ENCODE assay signal across 8 cellular contexts in the genomic region with DNA sequence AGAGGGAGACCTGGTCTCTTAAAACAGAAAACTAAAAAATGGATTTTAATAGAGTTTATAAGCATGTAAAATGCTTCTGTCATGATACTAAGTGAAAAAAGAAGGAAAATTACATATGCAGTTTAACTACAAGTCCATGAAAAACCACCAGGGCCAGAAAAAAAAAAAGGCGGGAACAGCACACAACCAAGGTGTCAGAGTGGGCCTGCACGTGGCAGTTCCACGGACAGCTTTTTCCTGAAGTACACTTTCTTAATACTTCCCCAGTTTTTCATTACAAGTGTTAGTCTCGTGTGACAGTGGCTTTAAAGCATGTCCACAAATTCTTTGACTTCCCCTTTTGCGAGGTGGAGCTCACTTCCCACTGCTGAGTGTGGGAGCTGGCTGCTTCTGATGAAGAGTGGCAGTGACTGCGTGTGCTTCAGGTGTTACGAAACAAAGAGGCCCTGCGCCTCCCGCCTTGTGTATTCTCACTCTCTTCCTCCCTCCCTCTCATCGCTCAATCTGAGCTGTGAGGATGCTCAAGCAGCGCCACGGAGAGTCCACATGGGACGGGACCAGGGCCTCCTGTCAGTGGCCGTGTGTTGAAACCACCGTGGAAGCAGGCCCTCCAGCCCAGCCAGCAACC. TPM values are rescaled to one million over a fixed set of nuclear protein-coding genes. Genes with fewer than 3 reads are reported as not detected.
DNase-seq lines count a peak whose midpoint lies in the region; ATAC-seq, FAIRE-seq and TF ChIP-seq lines count a peak whose summit lies in the region.
"Had no signal": no experiment of that assay in that cellular context is flagged by ENCODE, and none has a peak within 500 bp of the region (broad histone marks: within the 10 kb centered on the region; RNA-seq: fewer than 3 reads in every experiment).

No MANE protein-coding gene starts in this region.

- no peak overlapping the region for H3K23ac ChIP-seq in H1 (ENCODE audit: insufficient read length)
- no peak overlapping the region for H3K23ac ChIP-seq in H9 (ENCODE audit: insufficient read length, low read depth, low read length)

- H2BK12ac ChIP-seq in H1 (ENCODE audit: low read depth, low read length) (no peak overlapping the region), H9 (ENCODE audit: insufficient read length, low read depth, low read length) (no peak overlapping the region)

- no peak overlapping the region for H3K27ac Mint-ChIP-seq in H9

- no peak overlapping the region for H3K4me3 Mint-ChIP-seq in H9

- no peak overlapping the region for H3K18ac ChIP-seq in H1 (ENCODE audit: extremely low read depth, low read length)
- no peak overlapping the region for H3K18ac ChIP-seq in H9 (ENCODE audit: insufficient read length, low read depth, low read length)

- H3K9ac ChIP-seq in H1 (replicated peaks in 1 of 4; ENCODE audit: extremely low read depth in 1 of 4, low read depth in 3 of 4, low read length in 3 of 4) (no peak overlapping the region), H9 (ENCODE audit: extremely low read depth, insufficient read length, low read length) (no peak overlapping the region)

- no peak overlapping the region for H2AK5ac ChIP-seq in H1 (ENCODE audit: low read depth, low read length)
- no peak overlapping the region for H2AK5ac ChIP-seq in H9 (ENCODE audit: insufficient read length, low read length)

- H3K4me1 ChIP-seq in RWPE2 (ENCODE audit: insufficient read depth, poor library complexity, severe bottlenecking) (peaks cover 12% of the 10 kb centered on the region), H1 (replicated peaks in 1 of 4; ENCODE audit: control insufficient read depth in 3 of 4, insufficient read depth in 4 of 4, low read length in 3 of 4) (peaks cover 1 to 9% (median 3%) of the 10 kb centered on the region in 4 experiments; a peak in 5 of 7 replicates), muscle layer of duodenum (ENCODE audit: control insufficient read depth in 1 of 2, insufficient read depth in 2 of 2, low read length in 2 of 2) (peaks cover 27 to 41% of the 10 kb centered on the region in 2 donors), vagina (peaks cover 55% of the 10 kb centered on the region), H9 (ENCODE audit: insufficient read depth, low read length) (no peaks in the 10 kb centered on the region)

- H3K56ac ChIP-seq in H1 (replicated peaks; ENCODE audit: insufficient read length, low read depth, low read length) (no peak overlapping the region), H9 (ENCODE audit: insufficient read length, low read depth, low read length) (no peak overlapping the region)

- H3K79me1 ChIP-seq in H1 (ENCODE audit: low read depth, low read length) (no peaks in the 10 kb centered on the region), H9 (ENCODE audit: insufficient read depth, low read depth, low read length, poor library complexity, severe bottlenecking) (no peaks in the 10 kb centered on the region)

- DNase-seq in RWPE2 (ENCODE audit: low spot score) (no peak), H1 (ENCODE audit: low read depth in 1 of 2, low spot score in 2 of 2) (no peak), vagina (ENCODE audit: extremely low spot score in 2 of 2) (no peak), H9 (no peak), NCI-H524 (lab: John Stamatoyannopoulos, UW) (no peak)

- H4K8ac ChIP-seq in H1 (ENCODE audit: extremely low read depth, insufficient read depth, low read length) (no peak overlapping the region), H9 (replicated peaks; ENCODE audit: insufficient read length, low read depth, low read length) (no peak overlapping the region)

- no peaks in the 10 kb centered on the region for H3K27me3 ChIP-seq in RWPE2 (ENCODE audit: insufficient read depth, poor library complexity, severe bottlenecking)
- H3K27me3 ChIP-seq in H1 (replicated peaks in 1 of 4; ENCODE audit: control insufficient read depth in 3 of 4, extremely low read depth in 1 of 4, insufficient read depth in 3 of 4, low read length in 3 of 4) = no peaks in the 10 kb centered on the region
- H3K27me3 ChIP-seq in muscle layer of duodenum (ENCODE audit: low read depth, low read length) = no peaks in the 10 kb centered on the region
- H3K27me3 ChIP-seq in vagina = no peaks in the 10 kb centered on the region
- no peaks in the 10 kb centered on the region for H3K27me3 ChIP-seq in H9 (ENCODE audit: insufficient read depth, low read length)

- CTCF ChIA-PET in H1 (lab: Charles Lee; ENCODE audit: partially characterized antibody) = interaction anchor here (0.6 to 7.4 kb wide), 7 partner anchors 14 to 1399 kb away, joined by 3 to 60 read pairs (median 3); partner anchors contain the start of gene PPM1F

- POLR2A ChIA-PET in H1 (lab: Charles Lee; ENCODE audit: partially characterized antibody) = interaction anchor here (0.6 to 2.3 kb wide), 5 partner anchors 9 to 271 kb away, joined by 3 to 8 read pairs (median 4); partner anchors contain the start of genes PPIL2 and PPM1F

- H2BK120ac ChIP-seq in H1 (replicated peaks; ENCODE audit: low read depth, low read length) = no peak overlapping the region
- no peak overlapping the region for H2BK120ac ChIP-seq in H9 (ENCODE audit: low read depth, low read length, poor library complexity, severe bottlenecking)

- H3K9me3 Mint-ChIP-seq in H9 = no peaks in the 10 kb centered on the region

- ATAC-seq in RWPE2 (ENCODE audit: low read depth) = no peak
- ATAC-seq in GM21367 (IDR thresholded peaks at IDR 0.05; ENCODE audit: unreplicated experiment) = no peak

- H3K4me2 ChIP-seq in H1 (ENCODE audit: insufficient read depth in 1 of 2, low read depth in 2 of 2, low read length in 2 of 2) (no peak overlapping the region), H9 (ENCODE audit: insufficient read depth, insufficient read length, low read length) (no peak overlapping the region)

- H3K4ac ChIP-seq in H1 (replicated peaks; ENCODE audit: insufficient read length, low read depth, low read length) (no peak overlapping the region), H9 (ENCODE audit: low read depth, low read length) (no peak overlapping the region)

- H3K36me3 ChIP-seq in RWPE2 (ENCODE audit: low read depth) = peaks cover 50% of the 10 kb centered on the region
- 0 out of 8 replicates have a peak, but pooled peaks cover 0 to 2% (median 0%) of the 10 kb centered on the region in 4 experiments for H3K36me3 ChIP-seq in H1 (ENCODE audit: control insufficient read depth in 2 of 4, insufficient read depth in 4 of 4, low read length in 3 of 4)
- peaks cover 17 to 23% of the 10 kb centered on the region in 2 donors for H3K36me3 ChIP-seq in muscle layer of duodenum (ENCODE audit: control insufficient read depth in 1 of 2, insufficient read depth in 2 of 2, low read length in 2 of 2)
- peaks cover 0 to 23% of the 10 kb centered on the region in 2 donors for H3K36me3 ChIP-seq in vagina

- TF ChIP-seq POLR2A in H1 (IDR thresholded peaks at IDR 0.05; ENCODE audit: control extremely low read depth in 1 of 2, low read depth in 2 of 2, low read length in 2 of 2) = no peak
- no peak for TF ChIP-seq POLR2A in vagina (IDR thresholded peaks at IDR 0.05)

- H4K20me1 ChIP-seq in H1 (replicated peaks in 1 of 2; ENCODE audit: control insufficient read depth in 1 of 2, insufficient read depth in 2 of 2, low read length in 2 of 2) (peaks cover 0 to 2% of the 10 kb centered on the region in 2 experiments), H9 (ENCODE audit: control insufficient read depth, insufficient read depth, insufficient read length) (peaks cover 2% of the 10 kb centered on the region)

- H2BK20ac ChIP-seq in H1 (ENCODE audit: low read length) = no peak overlapping the region
- no peak overlapping the region for H2BK20ac ChIP-seq in H9 (ENCODE audit: low read depth, low read length, poor library complexity, severe bottlenecking)

- H3T11ph ChIP-seq in H9 (ENCODE audit: low read length) = no peak overlapping the region

- peaks cover 6 to 18% (median 14%) of the 10 kb centered on the region in 3 experiments; a peak in 6 of 7 replicates for H3K36me3 Mint-ChIP-seq in H9 (ENCODE audit: insufficient read depth in 1 of 3, low read depth in 3 of 3)

- H3K79me2 ChIP-seq in H1 (ENCODE audit: control insufficient read depth in 1 of 2, insufficient read depth in 2 of 2, low read length in 2 of 2) = no peaks in the 10 kb centered on the region
- H3K79me2 ChIP-seq in H9 (ENCODE audit: insufficient read depth, low read length) = no peaks in the 10 kb centered on the region

- H3K4me3 ChIP-seq in RWPE2 (ENCODE audit: severe bottlenecking) (no peak overlapping the region), H1 (ENCODE audit: extremely low read depth in 1 of 4, insufficient read depth in 2 of 4, low read depth in 3 of 4, low read length in 4 of 4) (no peak overlapping the region), muscle layer of duodenum (ENCODE audit: low read depth in 1 of 2, low read length in 2 of 2) (peak overlapping the region in 1 of 2 donors; percentile 59), vagina (no peak overlapping the region)

- H3K14ac ChIP-seq in H1 (ENCODE audit: insufficient read length) = no peak overlapping the region
- no peak overlapping the region for H3K14ac ChIP-seq in H9 (ENCODE audit: insufficient read depth, low read length)

- intact Hi-C loops in vagina (cut with DNase I) = loop anchor here (5.0 kb wide), 1 partner anchor 224 kb away; no protein-coding TSS in a partner anchor

- H3K4me1 Mint-ChIP-seq in H9 = peaks cover 11 to 15% of the 10 kb centered on the region in 2 experiments

- H4K91ac ChIP-seq in H1 (replicated peaks; ENCODE audit: insufficient read length, low read length) (no peak overlapping the region), H9 (ENCODE audit: insufficient read length, low read depth, low read length) (no peak overlapping the region)

- H4K5ac ChIP-seq in H1 (ENCODE audit: insufficient read length, low read depth, low read length) = no peak overlapping the region
- H4K5ac ChIP-seq in H9 (ENCODE audit: insufficient read length, low read depth, low read length) = no peak overlapping the region

- H2BK5ac ChIP-seq in H1 (ENCODE audit: low read depth, low read length) = peak overlapping the region; percentile 30; the same call in 1 of the 2 replicates
- H2BK5ac ChIP-seq in H9 (ENCODE audit: insufficient read length, low read length) = no peak overlapping the region

- TF ChIP-seq EP300 in H1 (IDR thresholded peaks at IDR 0.05; ENCODE audit: borderline replicate concordance in 1 of 2, low read depth in 2 of 2, low read length in 2 of 2) = no peak

- no peak for FAIRE-seq in H1 (lab: Jason Lieb, UNC)
- FAIRE-seq: colon had no signal

- no peak for TF ChIP-seq RAD21 in H1 (IDR thresholded peaks at IDR 0.05 in 1 of 2, conservative IDR thresholded peaks at IDR 0.05 in 1 of 2; ENCODE audit: low read depth in 2 of 2, low read length in 2 of 2)

- H3K27me3 Mint-ChIP-seq in H9 (ENCODE audit: low read depth) = no peaks in the 10 kb centered on the region; the same call in 1 of the 2 replicates

- no peaks in the 10 kb centered on the region for H3K23me2 ChIP-seq in H1 (ENCODE audit: low read depth, low read length)
- peaks cover 4% of the 10 kb centered on the region for H3K23me2 ChIP-seq in H9 (ENCODE audit: insufficient read length, low read depth, low read length, poor library complexity, severe bottlenecking)

- H3K27ac ChIP-seq in RWPE2 (ENCODE audit: poor library complexity, severe bottlenecking) = peak overlapping the region; percentile 85
- no peak overlapping the region for H3K27ac ChIP-seq in H1 (ENCODE audit: low read depth, low read length)
- peak overlapping the region; percentile 92 for H3K27ac ChIP-seq in muscle layer of duodenum (ENCODE audit: low read length)
- peak overlapping the region; percentile 88 for H3K27ac ChIP-seq in vagina
- no peak overlapping the region for H3K27ac ChIP-seq in H9 (ENCODE audit: insufficient read length, low read depth, low read length)

- 92% methylated on average over 15 of the region's 15 CpGs; no CpG with 5 or more reads in 1 of the 2 experiments for WGBS in H1 (ENCODE audit: extremely low coverage in 1 of 2, insufficient coverage in 1 of 2, insufficient read length in 1 of 2, insufficient replicate concordance in 2 of 2, low coverage in 1 of 2, low lambda C conversion rate in 2 of 2, missing lambda C conversion rate in 1 of 2), 2 experiments
- WGBS in H9 (ENCODE audit: extremely low coverage, insufficient read length, low lambda C conversion rate) = no CpG with 5 or more reads among the region's 15 CpGs

- H2AFZ ChIP-seq in H1 (ENCODE audit: low read length) (no peak overlapping the region), H9 (ENCODE audit: low read length) (no peak overlapping the region)

- no peaks in the 10 kb centered on the region for H3K9me3 ChIP-seq in RWPE2 (ENCODE audit: severe bottlenecking)
- no peaks in the 10 kb centered on the region for H3K9me3 ChIP-seq in H1 (ENCODE audit: insufficient read depth in 2 of 2, low read depth in 1 of 2, low read length in 1 of 2)
- H3K9me3 ChIP-seq in muscle layer of duodenum (ENCODE audit: control insufficient read depth in 1 of 2, low read length in 2 of 2) = no peaks in the 10 kb centered on the region
- no peaks in the 10 kb centered on the region for H3K9me3 ChIP-seq in vagina
- H3K9me3 ChIP-seq in H9 (ENCODE audit: control insufficient read depth, low read depth, low read length) = no peaks in the 10 kb centered on the region

- TF ChIP-seq CTCF in RWPE2 (IDR thresholded peaks at IDR 0.05; ENCODE audit: poor library complexity, severe bottlenecking) = no peak
- no peak for TF ChIP-seq CTCF in H1 (IDR thresholded peaks at IDR 0.05; ENCODE audit: control extremely low read depth in 1 of 3, insufficient read depth in 1 of 3, low read depth in 1 of 3, low read length in 3 of 3)
- TF ChIP-seq CTCF in vagina (IDR thresholded peaks at IDR 0.05) = no peak
- no peak for TF ChIP-seq CTCF in H9 (conservative IDR thresholded peaks at IDR 0.05)

- H2BK15ac ChIP-seq in H1 (ENCODE audit: low read length) (no peak overlapping the region), H9 (ENCODE audit: low read depth, low read length) (no peak overlapping the region)

RNA-seq across cellular contexts. Expression of gene PPM1F, which starts 16.4 kb away (rescaled TPM):
- 21.9 and 22.8 TPM in 2 replicates for total RNA-seq in H1 (2021; fragmentation: NEBNext Ultra II Directional; extraction: Animal tissue kit (Norgen Biotek cat#: 25700))
- polyA plus RNA-seq in H1 (2011; rRNA removed) = 12.4 and 17.7 TPM in 2 replicates
- 16.1 TPM for polyA plus RNA-seq in H1 (2011; cell fraction: cytosol; rRNA removed)
- 29.8 TPM for polyA plus RNA-seq in H1 (2011; cell fraction: nucleus; rRNA removed)
- polyA plus RNA-seq in H1 (2012, experiment 1 of 2) = 10.6 to 14.5 TPM (median 13.2 TPM) in 4 replicates
- 12.1 TPM for polyA plus RNA-seq in H1 (2012, experiment 2 of 2)
- 13.9 TPM for polyA plus RNA-seq in H1 (2013, experiment 1 of 2)
- polyA plus RNA-seq in H1 (2013, experiment 2 of 2) = 12.0 TPM
- 7.1 and 10.5 TPM in 2 replicates for polyA minus RNA-seq in H1 (2011; rRNA and poly(A)+ RNA removed)
- 9.5 TPM for polyA minus RNA-seq in H1 (2011; cell fraction: cytosol; rRNA and poly(A)+ RNA removed)
- 7.6 TPM for polyA minus RNA-seq in H1 (2011; cell fraction: nucleus; rRNA and poly(A)+ RNA removed)
- total RNA-seq in vagina (35.6 TPM), H9 (2021) (19.0 and 21.1 TPM in 2 replicates)

RNA-seq across cellular contexts. Expression of gene TOP3B, which starts 46.3 kb away (rescaled TPM):
- 49.3 and 52.8 TPM in 2 replicates for total RNA-seq in H1 (2021; fragmentation: NEBNext Ultra II Directional; extraction: Animal tissue kit (Norgen Biotek cat#: 25700))
- 30.4 and 45.6 TPM in 2 replicates for polyA plus RNA-seq in H1 (2011; rRNA removed)
- polyA plus RNA-seq in H1 (2011; cell fraction: cytosol; rRNA removed) = 34.6 TPM
- polyA plus RNA-seq in H1 (2011; cell fraction: nucleus; rRNA removed) = 149 TPM
- 42.4 to 52.2 TPM (median 45.4 TPM) in 4 replicates for polyA plus RNA-seq in H1 (2012, experiment 1 of 2)
- polyA plus RNA-seq in H1 (2012, experiment 2 of 2) = 33.2 TPM
- 34.1 TPM for polyA plus RNA-seq in H1 (2013, experiment 1 of 2)
- 28.9 TPM for polyA plus RNA-seq in H1 (2013, experiment 2 of 2)
- 28.2 and 37.9 TPM in 2 replicates for polyA minus RNA-seq in H1 (2011; rRNA and poly(A)+ RNA removed)
- 20.9 TPM for polyA minus RNA-seq in H1 (2011; cell fraction: cytosol; rRNA and poly(A)+ RNA removed)
- 89.8 TPM for polyA minus RNA-seq in H1 (2011; cell fraction: nucleus; rRNA and poly(A)+ RNA removed)
- total RNA-seq in vagina (42.7 TPM), H9 (2021) (55.2 and 58.5 TPM in 2 replicates)

Comparison
In these comparisons a context has a peak if more than half of its experiments do, and no peak if none do; other contexts are left out.
1. H3K27ac ChIP-seq: peak in RWPE2 (single experiment), muscle layer of duodenum (single experiment) and vagina (single experiment); none in H1 (single experiment) and H9 (single experiment).